Comparison of ENCODE assay signal across 27 cellular contexts in the genomic region with DNA sequence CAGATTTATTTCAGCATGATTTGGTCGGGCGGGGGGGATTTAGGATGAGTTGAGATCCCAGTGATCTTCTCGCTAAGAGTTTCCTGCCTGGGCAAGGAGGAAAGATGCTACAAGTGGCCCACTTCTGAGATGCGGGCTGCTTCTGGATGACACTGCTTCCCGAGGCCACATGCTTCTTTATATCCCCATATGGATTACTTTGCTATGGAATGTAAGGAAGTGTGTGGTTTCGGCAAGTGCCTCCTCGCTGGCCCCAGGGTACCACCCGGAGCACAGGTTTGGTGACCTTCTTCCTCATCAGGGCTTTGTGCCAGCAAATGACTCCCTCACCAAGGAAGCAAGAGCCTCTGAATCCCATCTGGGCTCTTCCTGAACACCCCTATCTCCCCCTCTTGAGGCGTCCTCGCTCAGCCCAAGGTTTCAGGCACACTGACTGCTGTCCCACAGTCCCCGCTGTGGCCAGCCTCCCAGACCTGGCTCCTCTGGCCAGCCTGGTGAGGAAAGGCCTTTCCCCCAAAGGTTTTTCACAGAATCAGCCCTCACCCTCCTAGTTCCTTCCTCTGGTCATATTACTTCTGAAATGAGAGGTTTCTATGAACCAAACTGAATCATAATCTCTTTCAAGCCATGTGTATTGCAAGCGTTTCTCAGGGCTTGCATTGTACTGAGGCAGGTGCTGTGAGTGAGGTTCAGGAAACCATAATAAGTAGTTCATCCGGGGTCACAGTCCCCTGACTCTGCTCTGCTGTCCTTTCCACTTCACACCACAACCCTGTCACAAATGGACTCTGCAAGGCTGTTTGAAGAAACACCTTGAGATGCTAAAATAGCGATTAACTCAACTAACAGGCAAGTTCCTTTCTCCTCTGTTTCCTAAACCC. TPM values are rescaled to one million over a fixed set of nuclear protein-coding genes. Genes with fewer than 3 reads are reported as not detected.
A peak's percentile ranks its signal among the peaks of the same experiment; 100 is the strongest.
DNase-seq lines count a peak whose midpoint lies in the region; ATAC-seq and TF ChIP-seq lines count a peak whose summit lies in the region.
"Had no signal": no experiment of that assay in that cellular context is flagged by ENCODE, and none has a peak within 500 bp of the region (broad histone marks: within the 10 kb centered on the region; RNA-seq: fewer than 3 reads in every experiment).

No MANE protein-coding gene starts in this region.

- no peaks in the 10 kb centered on the region for H3K36me3 Mint-ChIP-seq in natural killer cell treated with Interleukin-12 subunit alpha and Interleukin-12 subunit beta and Interleukin-15 and Interleukin-18, amount 100 ng/mL, for 72 hours
- H3K36me3 Mint-ChIP-seq in natural killer cell = no peaks in the 10 kb centered on the region

- H3K79me2 ChIP-seq in hepatocyte = no peaks in the 10 kb centered on the region

- whole genome bisulfite sequencing in hepatocyte (ENCODE audit: low lambda C conversion rate, missing lambda C conversion rate) = 86% methylated on average over 14 of the region's 14 CpGs

- no peaks in the 10 kb centered on the region for H3K9me3 Mint-ChIP-seq in natural killer cell treated with Interleukin-12 subunit alpha and Interleukin-12 subunit beta and Interleukin-15 and Interleukin-18, amount 100 ng/mL, for 72 hours
- H3K9me3 Mint-ChIP-seq in natural killer cell = no peaks in the 10 kb centered on the region
- H3K9me3 Mint-ChIP-seq: brain, GM23338 had no signal

- no peaks in the 10 kb centered on the region for H4K20me1 ChIP-seq in hepatocyte (ENCODE audit: insufficient read depth, poor library complexity, severe bottlenecking)

- H2AFZ ChIP-seq in hepatocyte = no peak overlapping the region

- H3K4me3 ChIP-seq in hepatocyte = no peak overlapping the region
- H3K4me3 ChIP-seq: GM23338 had no signal

- H3K4me3 Mint-ChIP-seq in natural killer cell treated with Interleukin-12 subunit alpha and Interleukin-12 subunit beta and Interleukin-15 and Interleukin-18, amount 100 ng/mL, for 72 hours = peak overlapping the region; percentile 10
- H3K4me3 Mint-ChIP-seq in natural killer cell = no peak overlapping the region
- H3K4me3 Mint-ChIP-seq: GM23338 had no signal

- DNase-seq in natural killer cell treated with Interleukin-12 subunit alpha and Interleukin-12 subunit beta and Interleukin-15 and Interleukin-18, amount 100 ng/mL, for 72 hours (ENCODE audit: low spot score) = no peak
- no peak for DNase-seq in natural killer cell
- peak; percentile 69 for DNase-seq in myocyte (ENCODE audit: low read depth)
- DNase-seq in NCI-H526 (lab: John Stamatoyannopoulos, UW) = no peak
- no peak for DNase-seq in hepatocyte (ENCODE audit: low spot score)
- DNase-seq: ACHN; activated CD4-positive, alpha-beta T cell treated with anti-CD3 and anti-CD28 coated beads, Interleukin-2, amount 50 U/mL, for 48 hours; activated effector memory CD4-positive, alpha-beta T cell treated with anti-CD3 and anti-CD28 coated beads, Interleukin-2, amount 50 U/mL, for 16 hours; COR-L47; effector CD4-positive, alpha-beta T cell; head of caudate nucleus; mammary epithelial cell; NCI-H1092; NCI-H1930; NCI-H2227 treated with DMSO at 0.1 percent for 48 hours; OCI-M1; substantia nigra; T1000 had no signal

- TF ChIP-seq CTCF in natural killer cell (IDR thresholded peaks at IDR 0.05) (no peak), hepatocyte (IDR thresholded peaks at IDR 0.05; ENCODE audit: poor library complexity) (no peak)

- peak; percentile 40 to 79 for ATAC-seq in natural killer cell treated with Interleukin-12 subunit alpha and Interleukin-12 subunit beta and Interleukin-15 and Interleukin-18, amount 100 ng/mL, for 72 hours
- no peak for ATAC-seq in natural killer cell
- ATAC-seq in HG03520 (IDR thresholded peaks at IDR 0.05; ENCODE audit: unreplicated experiment) = peak; percentile 40
- ATAC-seq in HG03139 (IDR thresholded peaks at IDR 0.05; ENCODE audit: unreplicated experiment) = no peak
- ATAC-seq: GM23338 had no signal

- peaks cover 38 to 61% of the 10 kb centered on the region in 2 donors for H3K27me3 Mint-ChIP-seq in natural killer cell treated with Interleukin-12 subunit alpha and Interleukin-12 subunit beta and Interleukin-15 and Interleukin-18, amount 100 ng/mL, for 72 hours
- peaks cover 36 to 49% of the 10 kb centered on the region in 2 donors for H3K27me3 Mint-ChIP-seq in natural killer cell (ENCODE audit: low read depth in 2 of 2)

- intact Hi-C loops in natural killer cell (cut with micrococcal nuclease) = no loop called here

- H3K4me1 ChIP-seq in hepatocyte (ENCODE audit: insufficient read depth) = no peaks in the 10 kb centered on the region

- H3K9me2 ChIP-seq in hepatocyte (replicated peaks; ENCODE audit: insufficient read depth) = no peaks in the 10 kb centered on the region

- H3K27ac ChIP-seq in hepatocyte = no peak overlapping the region
- H3K27ac ChIP-seq: epithelial cell of prostate had no signal

- no peaks in the 10 kb centered on the region for H3K36me3 ChIP-seq in hepatocyte (replicated peaks; ENCODE audit: insufficient read depth, low read depth)

- peaks cover 9% of the 10 kb centered on the region for H3K27me3 ChIP-seq in hepatocyte

- peaks cover 0 to 10% of the 10 kb centered on the region in 2 donors for H3K4me1 Mint-ChIP-seq in natural killer cell treated with Interleukin-12 subunit alpha and Interleukin-12 subunit beta and Interleukin-15 and Interleukin-18, amount 100 ng/mL, for 72 hours (ENCODE audit: low read depth in 2 of 2)
- peaks cover 0 to 5% of the 10 kb centered on the region in 2 donors for H3K4me1 Mint-ChIP-seq in natural killer cell
- H3K4me1 Mint-ChIP-seq: GM23338 had no signal

- H3K4me2 ChIP-seq in hepatocyte = no peak overlapping the region
- H3K4me2 ChIP-seq: GM23338 had no signal

- peak overlapping the region in 1 of 2 donors; percentile 58 for H3K27ac Mint-ChIP-seq in natural killer cell treated with Interleukin-12 subunit alpha and Interleukin-12 subunit beta and Interleukin-15 and Interleukin-18, amount 100 ng/mL, for 72 hours
- no peak overlapping the region for H3K27ac Mint-ChIP-seq in natural killer cell
- H3K27ac Mint-ChIP-seq: brain, GM23338 had no signal

- H3K9me3 ChIP-seq in hepatocyte (ENCODE audit: low read depth) = no peaks in the 10 kb centered on the region

RNA-seq across cellular contexts. Expression of gene IL17A, which starts 41.7 kb away (rescaled TPM):
- under 1 TPM in 1 of 2 donors, not detected in 1; 0.22 TPM for total RNA-seq in natural killer cell treated with Interleukin-12 subunit alpha and Interleukin-12 subunit beta and Interleukin-15 and Interleukin-18, amount 100 ng/mL, for 72 hours
- total RNA-seq in natural killer cell (not detected), myocyte (not detected in 2 replicates), hepatocyte (not detected in 2 replicates)
- polyA plus RNA-seq in myocyte (2012) = not detected
- not detected in 2 replicates for polyA plus RNA-seq in hepatocyte
- total RNA-seq: GM23338, mammary epithelial cell, pulmonary artery endothelial cell, urinary bladder had no signal
- polyA plus RNA-seq: adipose tissue, BJ, GM23338, mammary epithelial cell, urinary bladder had no signal

RNA-seq across cellular contexts. Expression of gene PKHD1, which starts 57.0 kb away (rescaled TPM):
- total RNA-seq in natural killer cell treated with Interleukin-12 subunit alpha and Interleukin-12 subunit beta and Interleukin-15 and Interleukin-18, amount 100 ng/mL, for 72 hours = not detected
- total RNA-seq in natural killer cell (not detected), myocyte (3.6 and 4.4 TPM in 2 replicates), hepatocyte (3.3 TPM in 2 replicates)
- polyA plus RNA-seq in myocyte (2012) = 0.77 TPM
- polyA plus RNA-seq in hepatocyte = 0.47 and 1.0 TPM in 2 replicates
- total RNA-seq: pulmonary artery endothelial cell had no signal
- polyA plus RNA-seq: BJ had no signal

Comparison
In these comparisons a context has a peak if more than half of its experiments do, and no peak if none do; other contexts are left out.
1. ATAC-seq: peak in natural killer cell treated with Interleukin-12 subunit alpha and Interleukin-12 subunit beta and Interleukin-15 and Interleukin-18, amount 100 ng/mL, for 72 hours (2 of 2) and HG03520 (single experiment); none in natural killer cell (0 of 3) and HG03139 (single experiment).